In the genomic region with DNA sequence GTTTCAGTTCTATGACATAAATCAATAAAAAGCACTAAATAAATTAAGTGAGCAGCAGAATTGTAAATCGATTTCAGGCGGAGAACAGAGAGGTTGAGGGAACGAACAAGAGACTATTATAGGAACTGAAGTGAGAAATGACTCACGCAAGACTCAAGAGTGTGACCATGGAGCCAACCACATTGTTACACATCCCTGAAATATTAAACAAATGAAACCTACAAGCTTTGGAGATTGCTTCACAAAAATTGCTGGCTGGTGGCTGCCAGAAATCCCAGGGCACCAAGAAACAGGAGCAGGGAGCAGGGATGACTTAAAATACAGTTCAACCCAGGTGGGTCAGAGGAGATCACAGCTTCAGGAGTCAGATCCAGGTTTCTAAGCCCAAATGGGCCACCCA, we compare ENCODE assay signal across 19 cellular contexts.
DNase-seq lines count a peak whose midpoint lies in the region.
"Had no signal": no experiment of that assay in that cellular context is flagged by ENCODE, and none has a peak within 500 bp of the region (broad histone marks: within the 10 kb centered on the region; RNA-seq: fewer than 3 reads in every experiment).

No MANE protein-coding gene starts in this region.

- DNase-seq in A172 (ENCODE audit: low spot score) (peak; percentile 26), GM04504 (ENCODE audit: low read depth) (peak; percentile 15), RKO (ENCODE audit: low spot score) (peak; percentile 23), fibroblast of peridontal ligament (ENCODE audit: extremely low read depth) (peak; percentile 23), hepatic stellate cell (ENCODE audit: low spot score) (no peak), LoVo (ENCODE audit: low spot score) (no peak)
- DNase-seq in activated T-cell treated with anti-CD3 and anti-CD28 coated beads, Interleukin-2, amount 50 U/mL, for 48 hours, result no peak
- DNase-seq in stimulated activated naive CD4-positive, alpha-beta T cell (lab: John Stamatoyannopoulos, UW), result no peak
- DNase-seq: 8988T; activated CD8-positive, alpha-beta memory T cell treated with anti-CD3 and anti-CD28 coated beads, Interleukin-2, amount 50 U/mL, for 48 hours; activated gamma-delta T cell treated with Interleukin-2 at 50 U/mL for 16 hours; amniotic stem cell; naive B cell; NCI-H1105 treated with DMSO at 0.1 percent for 48 hours; NCI-H526 treated with DMSO at 0.1 percent for 48 hours; ovary; SIG-M5; stimulated activated naive B cell treated with anti-CD40 and anti-IgM and Interleukin-4, amounts not matched to agents 10 μg/mL and 1 μg/mL and 100 μg/mL, for 72 hours; transverse colon had no signal

Comparison
In these comparisons a context has a peak if more than half of its experiments do, and no peak if none do; other contexts are left out.
1. DNase-seq: peak in A172 (single experiment), GM04504 (single experiment), RKO (single experiment) and fibroblast of peridontal ligament (single experiment); none in hepatic stellate cell (single experiment), activated T-cell treated with anti-CD3 and anti-CD28 coated beads, Interleukin-2, amount 50 U/mL, for 48 hours (0 of 2), LoVo (single experiment) and stimulated activated naive CD4-positive, alpha-beta T cell (0 of 6).